ENCODE assay signal across 8 cellular contexts in genomic region chr10:22230331-22230833, GRCh38. TPM values are rescaled to one million over a fixed set of nuclear protein-coding genes. Genes with fewer than 3 reads are reported as not detected.
A peak's percentile ranks its signal among the peaks of the same experiment; 100 is the strongest.
DNase-seq lines count a peak whose midpoint lies in the region; ATAC-seq and TF ChIP-seq lines count a peak whose summit lies in the region.

No MANE protein-coding gene starts in this region.

- CTCF ChIA-PET in mammary epithelial cell (lab: Charles Lee; ENCODE audit: low non-redundant PET) = no interaction called here

- TF ChIP-seq CTCF in KMS-11 (conservative IDR thresholded peaks at IDR 0.05; ENCODE audit: low read depth, low read length) (no peak), mammary epithelial cell (conservative IDR thresholded peaks at IDR 0.05 in 1 of 2, IDR thresholded peaks at IDR 0.05 in 1 of 2; ENCODE audit: extremely low read depth in 1 of 2, insufficient read depth in 1 of 2, low read depth in 1 of 2, low read length in 2 of 2) (no peak), kidney epithelial cell (IDR thresholded peaks at IDR 0.05; ENCODE audit: insufficient read depth, low read length, poor library complexity, severe bottlenecking) (no peak)

- no peaks in the 10 kb centered on the region for H3K9me3 ChIP-seq in ES-I3 (ENCODE audit: control insufficient read depth, insufficient read depth, low read length)
- H3K9me3 ChIP-seq in mammary epithelial cell (replicated peaks; ENCODE audit: insufficient read depth, low read length) = no peaks in the 10 kb centered on the region

- H3K9ac ChIP-seq in ES-I3 (ENCODE audit: low read depth, low read length) (peak overlapping the region; percentile 94), KMS-11 (peak overlapping the region; percentile 75; the same call in 1 of the 2 replicates), mammary epithelial cell (ENCODE audit: insufficient read depth, low read length) (peak overlapping the region; percentile 72)

- H3K27ac Mint-ChIP-seq in stimulated activated naive CD8-positive, alpha-beta T cell treated with anti-CD3 and anti-CD28 coated beads, Interleukin-15, Interleukin-2, amounts not matched to agents 100 ng/mL and 50 ng/mL, for 24 hours = peak overlapping the region; percentile 92

- H3K36me3 ChIP-seq in ES-I3 (ENCODE audit: insufficient read depth, low read length) = no peaks in the 10 kb centered on the region
- H3K36me3 ChIP-seq in KMS-11 (ENCODE audit: insufficient read depth) = no peaks in the 10 kb centered on the region
- no peaks in the 10 kb centered on the region for H3K36me3 ChIP-seq in mammary epithelial cell (ENCODE audit: insufficient read depth, low read length)
- H3K36me3 ChIP-seq in kidney epithelial cell (ENCODE audit: control insufficient read depth, insufficient read depth, low read length) = no peaks in the 10 kb centered on the region

- BruUV-seq in mammary epithelial cell (replicated peaks; lab: Mats Ljungman, UMichigan) = no TSS peak

- H3K4me1 Mint-ChIP-seq in stimulated activated naive CD8-positive, alpha-beta T cell treated with anti-CD3 and anti-CD28 coated beads, Interleukin-15, Interleukin-2, amounts not matched to agents 100 ng/mL and 50 ng/mL, for 24 hours (ENCODE audit: low read depth) = peaks cover 32% of the 10 kb centered on the region

- H3K36me3 Mint-ChIP-seq in stimulated activated naive CD8-positive, alpha-beta T cell treated with anti-CD3 and anti-CD28 coated beads, Interleukin-15, Interleukin-2, amounts not matched to agents 100 ng/mL and 50 ng/mL, for 24 hours (ENCODE audit: low read depth) = peaks cover 4% of the 10 kb centered on the region

- dilution Hi-C loops in mammary epithelial cell (cut with HindIII; ENCODE audit: low sequenced_read_pairs) = no loop called here

- in situ Hi-C loops in mammary epithelial cell (cut with MboI; ENCODE audit: low sequenced_read_pairs in 2 of 2) = no loop called here

- H3K4me3 ChIP-seq in KMS-11 (IDR thresholded peaks at IDR 0.05; ENCODE audit: insufficient read depth, low read depth, low read length) = no peak overlapping the region
- peak overlapping the region; percentile 74 to 90 (median 88) for H3K4me3 ChIP-seq in mammary epithelial cell (replicated peaks in 1 of 3; ENCODE audit: insufficient read depth in 1 of 3, low read depth in 2 of 3, low read length in 3 of 3)
- peak overlapping the region; percentile 54 for H3K4me3 ChIP-seq in kidney epithelial cell (ENCODE audit: low read depth, low read length)

- H3K79me2 ChIP-seq in KMS-11 (ENCODE audit: insufficient read depth, low read depth) (no peaks in the 10 kb centered on the region), mammary epithelial cell (ENCODE audit: insufficient read depth, low read length) (no peaks in the 10 kb centered on the region)

- peaks cover 20% of the 10 kb centered on the region for H3K27me3 Mint-ChIP-seq in stimulated activated naive CD8-positive, alpha-beta T cell treated with anti-CD3 and anti-CD28 coated beads, Interleukin-15, Interleukin-2, amounts not matched to agents 100 ng/mL and 50 ng/mL, for 24 hours

- DNase-seq in RKO (ENCODE audit: low spot score) (peak; percentile 68), mammary epithelial cell (peak; percentile 45), kidney epithelial cell (ENCODE audit: low read depth) (no peak)

- intact Hi-C loops in mammary epithelial cell (cut with micrococcal nuclease) = loop anchor here (5.0 kb wide), 1 partner anchor 197 kb away; no protein-coding TSS in a partner anchor

- ATAC-seq in HG02798 (IDR thresholded peaks at IDR 0.05; ENCODE audit: poor library complexity, unreplicated experiment) (no peak), HG03571 (IDR thresholded peaks at IDR 0.05; ENCODE audit: unreplicated experiment) (no peak)

- no peaks in the 10 kb centered on the region for H4K20me1 ChIP-seq in KMS-11 (ENCODE audit: insufficient read depth)
- no peaks in the 10 kb centered on the region for H4K20me1 ChIP-seq in mammary epithelial cell (ENCODE audit: insufficient read depth, low read length)

- H3K27ac ChIP-seq in KMS-11 (peak overlapping the region; percentile 8; the same call in 1 of the 2 replicates), mammary epithelial cell (ENCODE audit: insufficient read depth, low read depth, low read length) (no peak overlapping the region)

- H3K4me2 ChIP-seq in KMS-11 = peak overlapping the region; percentile 55
- peak overlapping the region; percentile 90 for H3K4me2 ChIP-seq in mammary epithelial cell (ENCODE audit: insufficient read depth, low read depth, low read length)

- no peaks in the 10 kb centered on the region for H3K9me3 Mint-ChIP-seq in stimulated activated naive CD8-positive, alpha-beta T cell treated with anti-CD3 and anti-CD28 coated beads, Interleukin-15, Interleukin-2, amounts not matched to agents 100 ng/mL and 50 ng/mL, for 24 hours

- H3K27me3 ChIP-seq in KMS-11 (ENCODE audit: insufficient read depth, low read depth) (no peaks in the 10 kb centered on the region), mammary epithelial cell (ENCODE audit: insufficient read depth, low read length) (peaks cover 3% of the 10 kb centered on the region), kidney epithelial cell (ENCODE audit: control insufficient read depth, insufficient read depth, low read length) (no peaks in the 10 kb centered on the region)

- H3K4me1 ChIP-seq in ES-I3 (ENCODE audit: insufficient read depth, low read length) (no peaks in the 10 kb centered on the region), KMS-11 (ENCODE audit: low read depth, poor library complexity, severe bottlenecking) (peaks cover 18% of the 10 kb centered on the region), mammary epithelial cell (ENCODE audit: insufficient read depth, low read length) (no peaks in the 10 kb centered on the region)

- H3K4me3 Mint-ChIP-seq in stimulated activated naive CD8-positive, alpha-beta T cell treated with anti-CD3 and anti-CD28 coated beads, Interleukin-15, Interleukin-2, amounts not matched to agents 100 ng/mL and 50 ng/mL, for 24 hours = peak overlapping the region; percentile 90

- 3% methylated on average over 12 of the region's 16 CpGs for WGBS in mammary epithelial cell (ENCODE audit: low coverage, missing lambda C conversion rate)

- H2AFZ ChIP-seq in KMS-11 (ENCODE audit: low read depth) (peak overlapping the region; percentile 65), mammary epithelial cell (ENCODE audit: low read depth, low read length) (peak overlapping the region; percentile 98)

RNA-seq across cellular contexts. Expression of gene EBLN1, which starts 12.6 kb away (rescaled TPM):
- total RNA-seq in mammary epithelial cell (not detected), kidney epithelial cell (not detected in 2 replicates)
- polyA plus RNA-seq in mammary epithelial cell = not detected
- not detected for polyA minus RNA-seq in mammary epithelial cell
